21 cellular contexts compared by ENCODE assay signal in genomic region chr12:40942326-40942725, GRCh38.
DNase-seq lines count a peak whose midpoint lies in the region; ATAC-seq and TF ChIP-seq lines count a peak whose summit lies in the region.
"Had no signal": no experiment of that assay in that cellular context is flagged by ENCODE, and none has a peak within 500 bp of the region (broad histone marks: within the 10 kb centered on the region; RNA-seq: fewer than 3 reads in every experiment).

No MANE protein-coding gene starts in this region.

- H3K27me3 ChIP-seq in gastrocnemius medialis = no peaks in the 10 kb centered on the region
- H3K27me3 ChIP-seq: breast epithelium, neutrophil had no signal

- H3K36me3 ChIP-seq in gastrocnemius medialis = no peaks in the 10 kb centered on the region
- H3K36me3 ChIP-seq: breast epithelium, neutrophil had no signal

- TF ChIP-seq CTCF in HFFc6 (IDR thresholded peaks at IDR 0.05) (no peak), gastrocnemius medialis (IDR thresholded peaks at IDR 0.05 in 4 of 5, conservative IDR thresholded peaks at IDR 0.05 in 1 of 5) (no peak)

- intact Hi-C loops in gastrocnemius medialis (cut with DNase I; ENCODE audit: low total_unique reads) = no loop called here

- no peak for TF ChIP-seq POLR2A in gastrocnemius medialis (IDR thresholded peaks at IDR 0.05)

- H3K9me3 Mint-ChIP-seq in HFFc6 = no peaks in the 10 kb centered on the region
- H3K9me3 Mint-ChIP-seq: activated CD4-positive, alpha-beta memory T cell treated with anti-CD3 and anti-CD28 coated beads, Interleukin-2, amount 10 ng/mL, durations not matched to agents 7 days and 5 days; activated naive CD4-positive, alpha-beta T cell treated with anti-CD3 and anti-CD28 coated beads, Interleukin-2, amount 50 U/mL, for 24 hours; activated T-cell treated with anti-CD3 and anti-CD28 coated beads, Interleukin-2, amount 50 U/mL, for 4 hours; stimulated activated memory B cell treated with anti-CD40 and anti-IgM and Interleukin-4, amounts not matched to agents 10 μg/mL and 1 μg/mL and 100 μg/mL, for 72 hours; T-helper 1 cell treated with Interleukin-12 subunit alpha and Interleukin-12 subunit beta and Interleukin-4 antibody, amounts not matched to agents 30 μg/mL and 1 μg/mL, for 36 hours had no signal

- H3K27ac Mint-ChIP-seq in HFFc6 = no peak overlapping the region
- H3K27ac Mint-ChIP-seq: activated CD4-positive, alpha-beta memory T cell treated with anti-CD3 and anti-CD28 coated beads, Interleukin-2, amount 10 ng/mL, durations not matched to agents 7 days and 5 days; activated naive CD4-positive, alpha-beta T cell treated with anti-CD3 and anti-CD28 coated beads, Interleukin-2, amount 50 U/mL, for 24 hours; stimulated activated memory B cell treated with anti-CD40 and anti-IgM and Interleukin-4, amounts not matched to agents 10 μg/mL and 1 μg/mL and 100 μg/mL, for 72 hours; T-helper 1 cell treated with Interleukin-12 subunit alpha and Interleukin-12 subunit beta and Interleukin-4 antibody, amounts not matched to agents 30 μg/mL and 1 μg/mL, for 36 hours had no signal

- no peak overlapping the region for H3K27ac ChIP-seq in gastrocnemius medialis
- H3K27ac ChIP-seq: breast epithelium, neutrophil had no signal

- no peak overlapping the region for H3K4me3 Mint-ChIP-seq in HFFc6
- H3K4me3 Mint-ChIP-seq: activated CD4-positive, alpha-beta memory T cell treated with anti-CD3 and anti-CD28 coated beads, Interleukin-2, amount 10 ng/mL, durations not matched to agents 7 days and 5 days; activated naive CD4-positive, alpha-beta T cell treated with anti-CD3 and anti-CD28 coated beads, Interleukin-2, amount 50 U/mL, for 24 hours; activated T-cell treated with anti-CD3 and anti-CD28 coated beads, Interleukin-2, amount 50 U/mL, for 4 hours; stimulated activated memory B cell treated with anti-CD40 and anti-IgM and Interleukin-4, amounts not matched to agents 10 μg/mL and 1 μg/mL and 100 μg/mL, for 72 hours; T-helper 1 cell treated with Interleukin-12 subunit alpha and Interleukin-12 subunit beta and Interleukin-4 antibody, amounts not matched to agents 30 μg/mL and 1 μg/mL, for 36 hours had no signal

- H3K4me1 Mint-ChIP-seq in HFFc6 (ENCODE audit: low read depth) = no peaks in the 10 kb centered on the region
- H3K4me1 Mint-ChIP-seq: activated CD4-positive, alpha-beta memory T cell treated with anti-CD3 and anti-CD28 coated beads, Interleukin-2, amount 10 ng/mL, durations not matched to agents 7 days and 5 days; activated naive CD4-positive, alpha-beta T cell treated with anti-CD3 and anti-CD28 coated beads, Interleukin-2, amount 50 U/mL, for 24 hours; stimulated activated memory B cell treated with anti-CD40 and anti-IgM and Interleukin-4, amounts not matched to agents 10 μg/mL and 1 μg/mL and 100 μg/mL, for 72 hours had no signal

- H3K4me3 ChIP-seq in gastrocnemius medialis = no peak overlapping the region
- H3K4me3 ChIP-seq: breast epithelium had no signal

- H3K36me3 Mint-ChIP-seq in HFFc6 (ENCODE audit: low read depth) = no peaks in the 10 kb centered on the region
- H3K36me3 Mint-ChIP-seq: activated naive CD4-positive, alpha-beta T cell treated with anti-CD3 and anti-CD28 coated beads, Interleukin-2, amount 50 U/mL, for 24 hours; stimulated activated memory B cell treated with anti-CD40 and anti-IgM and Interleukin-4, amounts not matched to agents 10 μg/mL and 1 μg/mL and 100 μg/mL, for 72 hours had no signal

- in situ Hi-C loops in gastrocnemius medialis (cut with MboI; ENCODE audit: low sequenced_read_pairs in 4 of 4) = loop anchor here in 3 of 4 donors (10.0 to 25.0 kb wide), 2 partner anchors 1070 to 1082 kb away; no protein-coding TSS in a partner anchor

- H3K4me1 ChIP-seq in gastrocnemius medialis = no peaks in the 10 kb centered on the region
- H3K4me1 ChIP-seq: breast epithelium had no signal

- peak; percentile 43 for DNase-seq in A172 (ENCODE audit: low spot score)
- DNase-seq in HFFc6 = peak; percentile 23
- peak; percentile 81 for DNase-seq in astrocyte of the hippocampus (ENCODE audit: low read depth, low spot score)
- DNase-seq in iris pigment epithelial cell (ENCODE audit: low read depth) = peak; percentile 60
- no peak for DNase-seq in activated CD4-positive, alpha-beta T cell treated with anti-CD3 and anti-CD28 coated beads for 1 hour
- no peak for DNase-seq in gastrocnemius medialis
- no peak for DNase-seq in putamen (ENCODE audit: low spot score)
- DNase-seq: activated CD4-positive, alpha-beta memory T cell treated with anti-CD3 and anti-CD28 coated beads, Interleukin-2, amount 10 ng/mL, durations not matched to agents 7 days and 5 days; activated T-cell treated with anti-CD3 and anti-CD28 coated beads, Interleukin-2, amount 50 U/mL, for 4 hours; DMS79 treated with DMSO at 0.1 percent for 48 hours; erythroblast; left cardiac atrium; NCI-H2029 treated with DMSO at 0.1 percent for 48 hours; NCI-H526; SHP77 had no signal

- ATAC-seq in gastrocnemius medialis (no peak), GM21529 (IDR thresholded peaks at IDR 0.05; ENCODE audit: unreplicated experiment) (no peak)
- ATAC-seq: activated T-cell treated with anti-CD3 and anti-CD28 coated beads, Interleukin-2, amount 50 U/mL, for 4 hours; left cardiac atrium; stimulated activated memory B cell treated with anti-CD40 and anti-IgM and Interleukin-4, amounts not matched to agents 10 μg/mL and 1 μg/mL and 100 μg/mL, for 72 hours had no signal

- no peaks in the 10 kb centered on the region for H3K27me3 Mint-ChIP-seq in HFFc6 (ENCODE audit: insufficient read depth)
- H3K27me3 Mint-ChIP-seq: activated CD4-positive, alpha-beta memory T cell treated with anti-CD3 and anti-CD28 coated beads, Interleukin-2, amount 10 ng/mL, durations not matched to agents 7 days and 5 days; stimulated activated memory B cell treated with anti-CD40 and anti-IgM and Interleukin-4, amounts not matched to agents 10 μg/mL and 1 μg/mL and 100 μg/mL, for 72 hours had no signal

- no peaks in the 10 kb centered on the region for H3K9me3 ChIP-seq in gastrocnemius medialis
- H3K9me3 ChIP-seq: breast epithelium, neutrophil had no signal

Comparison
In these comparisons a context has a peak if more than half of its experiments do, and no peak if none do; other contexts are left out.
1. DNase-seq: peak in A172 (single experiment), HFFc6 (single experiment), astrocyte of the hippocampus (single experiment) and iris pigment epithelial cell (single experiment); none in activated CD4-positive, alpha-beta T cell treated with anti-CD3 and anti-CD28 coated beads for 1 hour (single experiment), gastrocnemius medialis (0 of 2) and putamen (single experiment).